In genomic region chr5:56632199-56632598, GRCh38 we compare ENCODE assay signal across 16 cellular contexts.
"Had no signal": no experiment of that assay in that cellular context is flagged by ENCODE, and none has a peak within 500 bp of the region (broad histone marks: within the 10 kb centered on the region; RNA-seq: fewer than 3 reads in every experiment).

No MANE protein-coding gene starts in this region.

- H3K4me1 ChIP-seq: gastrocnemius medialis, heart right ventricle, uterus had no signal

- H3K27ac Mint-ChIP-seq: activated naive CD4-positive, alpha-beta T cell treated with anti-CD3 and anti-CD28 coated beads, Interleukin-2, amount 10 ng/mL, durations not matched to agents 7 days and 5 days; activated T-helper 2 cell treated with anti-CD3 and anti-CD28 coated beads, Interferon-gamma antibody, Interleukin-2, Interleukin-4, amounts not matched to agents 10 μg/mL and 5 μg/mL and 100 μg/mL, durations not matched to agents 14 hours and 24 hours and 36 hours; stimulated activated naive CD8-positive, alpha-beta T cell treated with anti-CD3 and anti-CD28 coated beads, Interleukin-15, amount 100 ng/mL, for 72 hours had no signal

- H3K27ac ChIP-seq: gastrocnemius medialis, heart right ventricle, ovary, thoracic aorta, uterus had no signal

- H3K36me3 ChIP-seq: gastrocnemius medialis, heart right ventricle, ovary, thoracic aorta, uterus had no signal

- H3K27me3 ChIP-seq: gastrocnemius medialis, heart right ventricle, ovary, uterus had no signal

- H3K27me3 Mint-ChIP-seq: stimulated activated naive CD8-positive, alpha-beta T cell treated with anti-CD3 and anti-CD28 coated beads, Interleukin-15, amount 100 ng/mL, for 72 hours had no signal

- ATAC-seq: gastrocnemius medialis; heart right ventricle; left ventricle myocardium superior; stimulated activated naive CD8-positive, alpha-beta T cell treated with anti-CD3 and anti-CD28 coated beads, Interleukin-15, amount 100 ng/mL, for 72 hours had no signal

- H3K4me1 Mint-ChIP-seq: stimulated activated naive CD8-positive, alpha-beta T cell treated with anti-CD3 and anti-CD28 coated beads, Interleukin-15, amount 100 ng/mL, for 72 hours had no signal

- H3K4me3 Mint-ChIP-seq: activated naive CD4-positive, alpha-beta T cell treated with anti-CD3 and anti-CD28 coated beads, Interleukin-2, amount 10 ng/mL, durations not matched to agents 7 days and 5 days; neural crest cell; stimulated activated naive CD8-positive, alpha-beta T cell treated with anti-CD3 and anti-CD28 coated beads, Interleukin-15, amount 100 ng/mL, for 72 hours had no signal

- H3K4me3 ChIP-seq: gastrocnemius medialis, heart right ventricle, ovary, thoracic aorta, uterus had no signal

- DNase-seq: activated CD4-positive, alpha-beta T cell treated with anti-CD3 and anti-CD28 coated beads, Interleukin-2, amount 50 U/mL, for 1 hour; activated CD4-positive, CD25-positive, alpha-beta regulatory T cell; activated naive CD4-positive, alpha-beta T cell treated with anti-CD3 and anti-CD28 coated beads, Interleukin-2, amount 10 ng/mL, durations not matched to agents 7 days and 5 days; gastrocnemius medialis; heart right ventricle; kidney; left ventricle myocardium superior; ovary; retina; stimulated activated CD4-positive, alpha-beta T cell treated with anti-CD3 and anti-CD28 coated beads, Interleukin-15, amount 100 ng/mL, for 24 hours; stimulated activated CD4-positive, alpha-beta T cell treated with anti-CD3 and anti-CD28 coated beads, Interleukin-4, amount 100 ng/mL, for 24 hours; stimulated activated naive CD8-positive, alpha-beta T cell treated with anti-CD3 and anti-CD28 coated beads, Interleukin-15, amount 100 ng/mL, for 72 hours; uterus had no signal

- H3K9me3 ChIP-seq: gastrocnemius medialis, ovary, thoracic aorta, uterus had no signal
